Comparison of ENCODE assay signal across 22 cellular contexts in genomic region chr19:28299649-28300048, GRCh38.
"Had no signal": no experiment of that assay in that cellular context is flagged by ENCODE, and none has a peak within 500 bp of the region (broad histone marks: within the 10 kb centered on the region; RNA-seq: fewer than 3 reads in every experiment).

No MANE protein-coding gene starts in this region.

- H3K4me2 ChIP-seq: neural progenitor cell had no signal

- DNase-seq: effector memory CD8-positive, alpha-beta T cell; gastrocnemius medialis; heart right ventricle; hypothalamus; left ventricle myocardium inferior; lower lobe of right lung; occipital lobe; right cardiac atrium; small intestine; stimulated activated CD4-positive, alpha-beta T cell treated with anti-CD3 and anti-CD28 coated beads, Interleukin-12 subunit alpha, Interleukin-12 subunit beta, amount 100 ng/mL, for 4 hours; stimulated activated naive CD8-positive, alpha-beta T cell treated with anti-CD3 and anti-CD28 coated beads, Interleukin-15, Interleukin-2, amounts not matched to agents 100 U/mL and 50 U/mL, for 24 hours; thyroid gland had no signal

- H2AFZ ChIP-seq: neural progenitor cell had no signal

- H3K36me3 ChIP-seq: esophagus muscularis mucosa, gastrocnemius medialis, heart right ventricle, left ventricle myocardium inferior, lower lobe of right lung, neural progenitor cell, pancreas, suprapubic skin, thyroid gland, upper lobe of left lung, vagina had no signal

- ATAC-seq: effector memory CD8-positive, alpha-beta T cell; gastrocnemius medialis; heart right ventricle; lower lobe of right lung; natural killer cell treated with Interleukin-12 subunit alpha and Interleukin-12 subunit beta and Interleukin-15 and Interleukin-18, amount 100 ng/mL, for 72 hours; pancreas; right cardiac atrium; stimulated activated effector memory CD8-positive, alpha-beta T cell treated with anti-CD3 and anti-CD28 coated beads, Interleukin-12 subunit alpha, Interleukin-12 subunit beta, amount 100 ng/mL, for 72 hours; stimulated activated naive CD8-positive, alpha-beta T cell treated with anti-CD3 and anti-CD28 coated beads, Interleukin-15, Interleukin-2, amounts not matched to agents 100 U/mL and 50 U/mL, for 24 hours had no signal

- H3K9ac ChIP-seq: neural progenitor cell had no signal

- H3K4me1 ChIP-seq: esophagus muscularis mucosa, gastrocnemius medialis, heart right ventricle, left ventricle myocardium inferior, lower lobe of right lung, neural progenitor cell, pancreas, suprapubic skin, thyroid gland, upper lobe of left lung, vagina had no signal

- H3K9me3 ChIP-seq: esophagus muscularis mucosa, gastrocnemius medialis, left ventricle myocardium inferior, lower lobe of right lung, pancreas, suprapubic skin, thyroid gland, upper lobe of left lung, vagina had no signal

- H3K4me3 ChIP-seq: esophagus muscularis mucosa, gastrocnemius medialis, heart right ventricle, left ventricle myocardium inferior, lower lobe of right lung, neural progenitor cell, pancreas, suprapubic skin, thyroid gland, upper lobe of left lung, vagina had no signal

- H3K27ac ChIP-seq: epithelial cell of prostate, esophagus muscularis mucosa, gastrocnemius medialis, heart right ventricle, left ventricle myocardium inferior, lower lobe of right lung, neural progenitor cell, pancreas, suprapubic skin, thyroid gland, upper lobe of left lung, vagina had no signal

- H3K27me3 ChIP-seq: gastrocnemius medialis, neural progenitor cell, pancreas, suprapubic skin, thyroid gland, upper lobe of left lung, vagina had no signal

- FAIRE-seq: keratinocyte, pancreas, small intestine had no signal
